ENCODE assay signal across 1 cellular context in the genomic region with DNA sequence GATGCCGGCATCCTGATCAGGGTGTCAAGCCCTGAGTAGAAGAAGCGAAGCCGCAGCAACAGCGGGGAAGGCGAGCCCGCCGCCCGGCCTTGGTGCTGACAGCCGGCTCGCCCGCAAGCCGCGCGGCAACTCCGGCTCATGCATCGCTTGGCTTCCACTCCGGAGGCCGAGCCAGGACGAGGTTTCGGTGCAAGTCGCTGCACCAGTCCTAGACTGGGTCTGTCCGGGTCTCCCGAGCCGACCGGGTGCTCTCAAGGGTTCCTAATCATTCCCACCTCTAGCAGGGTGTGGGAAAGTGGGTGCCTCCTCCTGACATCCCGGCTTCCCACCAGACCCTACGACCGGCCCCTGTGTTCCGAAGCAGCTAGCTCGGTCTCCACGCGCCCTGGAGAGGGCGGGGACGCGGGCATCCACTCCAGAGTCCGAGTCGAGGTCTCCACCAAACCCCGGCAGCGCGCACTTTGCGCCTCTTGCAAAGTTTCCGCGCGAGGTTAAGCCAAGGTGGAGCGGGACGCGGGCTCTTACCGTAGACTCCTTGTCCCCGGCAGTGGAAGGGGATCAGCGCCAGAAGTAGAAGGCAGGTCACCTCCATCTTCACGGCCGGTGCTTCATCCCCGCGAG.
TF ChIP-seq lines count a peak whose summit lies in the region.

No MANE protein-coding gene starts in this region.

TF ChIP-seq in WTC11, 78 proteins besides CTCF, POLR2A, EP300 and RAD21 (continued from another document):
- TF ChIP-seq, protein P1, sequence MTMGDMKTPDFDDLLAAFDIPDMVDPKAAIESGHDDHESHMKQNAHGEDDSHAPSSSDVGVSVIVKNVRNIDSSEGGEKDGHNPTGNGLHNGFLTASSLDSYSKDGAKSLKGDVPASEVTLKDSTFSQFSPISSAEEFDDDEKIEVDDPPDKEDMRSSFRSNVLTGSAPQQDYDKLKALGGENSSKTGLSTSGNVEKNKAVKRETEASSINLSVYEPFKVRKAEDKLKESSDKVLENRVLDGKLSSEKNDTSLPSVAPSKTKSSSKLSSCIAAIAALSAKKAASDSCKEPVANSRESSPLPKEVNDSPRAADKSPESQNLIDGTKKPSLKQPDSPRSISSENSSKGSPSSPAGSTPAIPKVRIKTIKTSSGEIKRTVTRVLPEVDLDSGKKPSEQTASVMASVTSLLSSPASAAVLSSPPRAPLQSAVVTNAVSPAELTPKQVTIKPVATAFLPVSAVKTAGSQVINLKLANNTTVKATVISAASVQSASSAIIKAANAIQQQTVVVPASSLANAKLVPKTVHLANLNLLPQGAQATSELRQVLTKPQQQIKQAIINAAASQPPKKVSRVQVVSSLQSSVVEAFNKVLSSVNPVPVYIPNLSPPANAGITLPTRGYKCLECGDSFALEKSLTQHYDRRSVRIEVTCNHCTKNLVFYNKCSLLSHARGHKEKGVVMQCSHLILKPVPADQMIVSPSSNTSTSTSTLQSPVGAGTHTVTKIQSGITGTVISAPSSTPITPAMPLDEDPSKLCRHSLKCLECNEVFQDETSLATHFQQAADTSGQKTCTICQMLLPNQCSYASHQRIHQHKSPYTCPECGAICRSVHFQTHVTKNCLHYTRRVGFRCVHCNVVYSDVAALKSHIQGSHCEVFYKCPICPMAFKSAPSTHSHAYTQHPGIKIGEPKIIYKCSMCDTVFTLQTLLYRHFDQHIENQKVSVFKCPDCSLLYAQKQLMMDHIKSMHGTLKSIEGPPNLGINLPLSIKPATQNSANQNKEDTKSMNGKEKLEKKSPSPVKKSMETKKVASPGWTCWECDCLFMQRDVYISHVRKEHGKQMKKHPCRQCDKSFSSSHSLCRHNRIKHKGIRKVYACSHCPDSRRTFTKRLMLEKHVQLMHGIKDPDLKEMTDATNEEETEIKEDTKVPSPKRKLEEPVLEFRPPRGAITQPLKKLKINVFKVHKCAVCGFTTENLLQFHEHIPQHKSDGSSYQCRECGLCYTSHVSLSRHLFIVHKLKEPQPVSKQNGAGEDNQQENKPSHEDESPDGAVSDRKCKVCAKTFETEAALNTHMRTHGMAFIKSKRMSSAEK (CRISPR knock-in tag; IDR thresholded peaks at IDR 0.05; ENCODE audit: borderline replicate concordance) = no peak
- TF ChIP-seq OVOL2 (CRISPR knock-in tag; IDR thresholded peaks at IDR 0.05; ENCODE audit: borderline replicate concordance) (no peak), MYBL2 (CRISPR knock-in tag; IDR thresholded peaks at IDR 0.05) (no peak), JUN (CRISPR knock-in tag; IDR thresholded peaks at IDR 0.05) (no peak)
- TF ChIP-seq, protein P2, sequence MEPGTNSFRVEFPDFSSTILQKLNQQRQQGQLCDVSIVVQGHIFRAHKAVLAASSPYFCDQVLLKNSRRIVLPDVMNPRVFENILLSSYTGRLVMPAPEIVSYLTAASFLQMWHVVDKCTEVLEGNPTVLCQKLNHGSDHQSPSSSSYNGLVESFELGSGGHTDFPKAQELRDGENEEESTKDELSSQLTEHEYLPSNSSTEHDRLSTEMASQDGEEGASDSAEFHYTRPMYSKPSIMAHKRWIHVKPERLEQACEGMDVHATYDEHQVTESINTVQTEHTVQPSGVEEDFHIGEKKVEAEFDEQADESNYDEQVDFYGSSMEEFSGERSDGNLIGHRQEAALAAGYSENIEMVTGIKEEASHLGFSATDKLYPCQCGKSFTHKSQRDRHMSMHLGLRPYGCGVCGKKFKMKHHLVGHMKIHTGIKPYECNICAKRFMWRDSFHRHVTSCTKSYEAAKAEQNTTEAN (CRISPR knock-in tag; IDR thresholded peaks at IDR 0.05) = no peak
